In the genomic region with DNA sequence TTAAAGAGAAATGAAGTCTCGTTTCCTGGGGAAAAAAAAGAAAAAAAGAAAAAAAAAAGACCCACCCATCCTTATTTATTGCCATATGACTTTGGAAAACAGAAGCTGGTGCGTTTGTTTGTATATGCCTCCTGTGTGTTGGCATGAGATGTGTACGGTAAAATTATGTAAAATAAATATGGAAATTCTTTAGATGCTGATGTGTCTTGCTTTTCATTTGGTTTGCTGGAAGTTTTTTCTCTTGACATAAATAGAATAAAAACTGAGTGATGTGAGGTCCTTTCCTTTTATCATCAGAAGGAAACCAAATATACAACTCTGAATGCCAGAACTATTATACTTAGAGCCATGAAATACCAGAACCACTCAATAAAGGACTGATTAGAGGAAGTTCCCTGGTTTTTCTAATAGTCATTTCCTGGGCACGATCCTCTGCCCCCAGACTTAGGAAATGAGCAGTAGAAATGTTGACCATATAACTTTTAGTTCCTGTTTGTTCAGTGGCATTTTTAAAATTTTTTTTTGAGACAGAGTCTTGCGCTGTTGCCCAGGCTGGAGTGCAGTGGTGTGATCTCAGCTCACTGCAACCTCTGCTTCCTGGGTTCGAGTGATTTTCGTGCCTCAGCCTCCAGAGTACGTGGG, we compare ENCODE assay signal across 1 cellular context.
TF ChIP-seq lines count a peak whose summit lies in the region.

No MANE protein-coding gene starts in this region.

TF ChIP-seq in IMR-90, 13 proteins besides CTCF, POLR2A, EP300 and RAD21 (continued from another document):
- TF ChIP-seq FOS (IDR thresholded peaks at IDR 0.05; ENCODE audit: low read depth, low read length) (no peak), NFE2L2 (IDR thresholded peaks at IDR 0.05; ENCODE audit: low read depth, low read length) (no peak), RFX5 (IDR thresholded peaks at IDR 0.05; ENCODE audit: low read depth, low read length) (no peak)
- TF ChIP-seq, protein P1, sequence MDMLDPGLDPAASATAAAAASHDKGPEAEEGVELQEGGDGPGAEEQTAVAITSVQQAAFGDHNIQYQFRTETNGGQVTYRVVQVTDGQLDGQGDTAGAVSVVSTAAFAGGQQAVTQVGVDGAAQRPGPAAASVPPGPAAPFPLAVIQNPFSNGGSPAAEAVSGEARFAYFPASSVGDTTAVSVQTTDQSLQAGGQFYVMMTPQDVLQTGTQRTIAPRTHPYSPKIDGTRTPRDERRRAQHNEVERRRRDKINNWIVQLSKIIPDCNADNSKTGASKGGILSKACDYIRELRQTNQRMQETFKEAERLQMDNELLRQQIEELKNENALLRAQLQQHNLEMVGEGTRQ (IDR thresholded peaks at IDR 0.05; ENCODE audit: low read depth, low read length), result no peak
